In genomic region chr10:62450905-62451605, GRCh38 we compare ENCODE assay signal across 14 cellular contexts.
DNase-seq lines count a peak whose midpoint lies in the region; ATAC-seq and TF ChIP-seq lines count a peak whose summit lies in the region.
"Had no signal": no experiment of that assay in that cellular context is flagged by ENCODE, and none has a peak within 500 bp of the region (broad histone marks: within the 10 kb centered on the region; RNA-seq: fewer than 3 reads in every experiment).

No MANE protein-coding gene starts in this region.

- H3K4me3 Mint-ChIP-seq in MCF 10A (ENCODE audit: unreplicated experiment): no peak overlapping the region
- H3K4me3 Mint-ChIP-seq in dendritic cell treated with granulocyte-macrophage colony-stimulating factor and Interleukin-4, amounts not matched to agents 40 ng/mL and 50 ng/mL, for 4 days: no peak overlapping the region
- no peak overlapping the region for H3K4me3 Mint-ChIP-seq in neural progenitor cell
- no peak overlapping the region for H3K4me3 Mint-ChIP-seq in activated T-cell treated with anti-CD3 and anti-CD28 coated beads, Interleukin-2, amount 50 U/mL, for 24 hours

- no peak for ATAC-seq in GM18870 (IDR thresholded peaks at IDR 0.05; ENCODE audit: unreplicated experiment)

- H3K27ac ChIP-seq in breast epithelium (peak overlapping the region; percentile 85), neural progenitor cell (no peak overlapping the region), colonic mucosa (no peak overlapping the region)
- H3K27ac ChIP-seq: C4-2B had no signal

- H3K27me3 Mint-ChIP-seq in MCF 10A (ENCODE audit: insufficient read depth, unreplicated experiment) (no peaks in the 10 kb centered on the region), neural progenitor cell (ENCODE audit: insufficient read depth, low read depth) (no peaks in the 10 kb centered on the region)
- H3K27me3 Mint-ChIP-seq in dendritic cell treated with granulocyte-macrophage colony-stimulating factor and Interleukin-4, amounts not matched to agents 40 ng/mL and 50 ng/mL, for 4 days: peaks cover 1% of the 10 kb centered on the region
- peaks cover 21% of the 10 kb centered on the region for H3K27me3 Mint-ChIP-seq in activated T-cell treated with anti-CD3 and anti-CD28 coated beads, Interleukin-2, amount 50 U/mL, for 24 hours

- no peaks in the 10 kb centered on the region for H3K36me3 ChIP-seq in breast epithelium
- no peaks in the 10 kb centered on the region for H3K36me3 ChIP-seq in neural progenitor cell
- no peaks in the 10 kb centered on the region for H3K36me3 ChIP-seq in colonic mucosa

- DNase-seq in breast epithelium (ENCODE audit: low spot score in 2 of 2): peak in 1 of 2 donors; percentile 51
- DNase-seq in MCF 10A (ENCODE audit: unreplicated experiment): no peak
- no peak for DNase-seq in neural progenitor cell (ENCODE audit: low spot score)
- DNase-seq in NCI-H748 treated with DMSO at 0.1 percent for 48 hours (lab: John Stamatoyannopoulos, UW): no peak
- DNase-seq in activated T-cell treated with anti-CD3 and anti-CD28 coated beads, Interleukin-2, amount 50 U/mL, for 24 hours: no peak
- DNase-seq in colonic mucosa: no peak
- DNase-seq: 8988T, NCI-H1436, NCI-H2081, NCI-H510A treated with DMSO at 0.1 percent for 48 hours had no signal

- H3K4me3 ChIP-seq in breast epithelium (peak overlapping the region in 1 of 3 donors; percentile 11), neural progenitor cell (no peak overlapping the region), colonic mucosa (no peak overlapping the region)

- H2AFZ ChIP-seq in neural progenitor cell (replicated peaks): peak overlapping the region; percentile 22

- no peak overlapping the region for H3K4me2 ChIP-seq in neural progenitor cell

- H3K27ac Mint-ChIP-seq in MCF 10A (ENCODE audit: low read depth, unreplicated experiment): no peak overlapping the region
- H3K27ac Mint-ChIP-seq in dendritic cell treated with granulocyte-macrophage colony-stimulating factor and Interleukin-4, amounts not matched to agents 40 ng/mL and 50 ng/mL, for 4 days: peak overlapping the region; percentile 68
- H3K27ac Mint-ChIP-seq in neural progenitor cell: no peak overlapping the region
- no peak overlapping the region for H3K27ac Mint-ChIP-seq in activated T-cell treated with anti-CD3 and anti-CD28 coated beads, Interleukin-2, amount 50 U/mL, for 24 hours
- H3K27ac Mint-ChIP-seq: IgD-negative memory B cell had no signal

- H3K9me3 Mint-ChIP-seq in MCF 10A (ENCODE audit: unreplicated experiment) (no peaks in the 10 kb centered on the region), neural progenitor cell (no peaks in the 10 kb centered on the region)
- H3K9me3 Mint-ChIP-seq in dendritic cell treated with granulocyte-macrophage colony-stimulating factor and Interleukin-4, amounts not matched to agents 40 ng/mL and 50 ng/mL, for 4 days: no peaks in the 10 kb centered on the region
- H3K9me3 Mint-ChIP-seq in activated T-cell treated with anti-CD3 and anti-CD28 coated beads, Interleukin-2, amount 50 U/mL, for 24 hours: no peaks in the 10 kb centered on the region

- H3K27me3 ChIP-seq in breast epithelium (no peaks in the 10 kb centered on the region), neural progenitor cell (no peaks in the 10 kb centered on the region), colonic mucosa (no peaks in the 10 kb centered on the region)

- POLR2A ChIA-PET in MCF 10A (lab: Yijun Ruan, JAX): no interaction called here

- TF ChIP-seq CTCF in breast epithelium (IDR thresholded peaks at IDR 0.05) (no peak), MCF 10A (IDR thresholded peaks at IDR 0.05; ENCODE audit: unreplicated experiment) (no peak), neural progenitor cell (IDR thresholded peaks at IDR 0.05) (no peak), colonic mucosa (IDR thresholded peaks at IDR 0.05) (no peak)

- no peak for TF ChIP-seq POLR2A in breast epithelium (IDR thresholded peaks at IDR 0.05)

- H3K9ac ChIP-seq in neural progenitor cell: no peak overlapping the region
- H3K9ac ChIP-seq in colonic mucosa (ENCODE audit: low read depth in 2 of 2, low read length in 2 of 2): no peak overlapping the region

- CTCF ChIA-PET in MCF 10A (lab: Yijun Ruan, JAX): interaction anchor here (0.6 to 3.8 kb wide), 5 partner anchors 9 to 550 kb away, joined by 3 to 27 read pairs (median 5); no protein-coding TSS in a partner anchor

- H3K4me1 ChIP-seq in breast epithelium (peaks cover 0 to 9% of the 10 kb centered on the region in 2 donors), neural progenitor cell (no peaks in the 10 kb centered on the region), colonic mucosa (no peaks in the 10 kb centered on the region)

- H3F3A ChIP-seq in neural progenitor cell (ENCODE audit: low read depth): no peaks in the 10 kb centered on the region

- no peaks in the 10 kb centered on the region for H3K36me3 Mint-ChIP-seq in MCF 10A (ENCODE audit: insufficient read depth, unreplicated experiment)
- no peaks in the 10 kb centered on the region for H3K36me3 Mint-ChIP-seq in dendritic cell treated with granulocyte-macrophage colony-stimulating factor and Interleukin-4, amounts not matched to agents 40 ng/mL and 50 ng/mL, for 4 days (ENCODE audit: low read depth)
- no peaks in the 10 kb centered on the region for H3K36me3 Mint-ChIP-seq in neural progenitor cell
- no peaks in the 10 kb centered on the region for H3K36me3 Mint-ChIP-seq in activated T-cell treated with anti-CD3 and anti-CD28 coated beads, Interleukin-2, amount 50 U/mL, for 24 hours (ENCODE audit: low read depth)

- no peaks in the 10 kb centered on the region for H3K9me3 ChIP-seq in breast epithelium
- no peaks in the 10 kb centered on the region for H3K9me3 ChIP-seq in neural progenitor cell (ENCODE audit: low read depth)
- H3K9me3 ChIP-seq in colonic mucosa: no peaks in the 10 kb centered on the region

- H3K79me2 ChIP-seq in neural progenitor cell (ENCODE audit: low read depth): no peaks in the 10 kb centered on the region

- intact Hi-C loops in breast epithelium (cut with DNase I; ENCODE audit: low total_unique reads): no loop called here
- intact Hi-C loops in MCF 10A (cut with micrococcal nuclease): no loop called here
- intact Hi-C loops in dendritic cell treated with granulocyte-macrophage colony-stimulating factor and Interleukin-4, amounts not matched to agents 40 ng/mL and 50 ng/mL, for 4 days (cut with micrococcal nuclease): no loop called here
- intact Hi-C loops in colonic mucosa (cut with DNase I): loop anchor here (10.0 kb wide), 1 partner anchor 364 kb away; the partner anchor contains the start of gene EGR2

- BruUV-seq in MCF 10A (replicated peaks; lab: Mats Ljungman, UMichigan): no TSS peak

- H4K20me1 ChIP-seq in neural progenitor cell (ENCODE audit: low read depth): no peaks in the 10 kb centered on the region

- H3K4me1 Mint-ChIP-seq in MCF 10A (ENCODE audit: insufficient read depth, unreplicated experiment) (peaks cover 9% of the 10 kb centered on the region), neural progenitor cell (no peaks in the 10 kb centered on the region)
- H3K4me1 Mint-ChIP-seq in dendritic cell treated with granulocyte-macrophage colony-stimulating factor and Interleukin-4, amounts not matched to agents 40 ng/mL and 50 ng/mL, for 4 days (ENCODE audit: low read depth): peaks cover 30% of the 10 kb centered on the region
- no peaks in the 10 kb centered on the region for H3K4me1 Mint-ChIP-seq in activated T-cell treated with anti-CD3 and anti-CD28 coated beads, Interleukin-2, amount 50 U/mL, for 24 hours (ENCODE audit: low read depth)

Comparison
In these comparisons a context has a peak if more than half of its experiments do, and no peak if none do; other contexts are left out.
1. H3K27ac ChIP-seq: peak in breast epithelium (2 of 2); none in neural progenitor cell (single experiment) and colonic mucosa (single experiment).